ENCODE assay signal across 8 cellular contexts in genomic region chr3:155079795-155080546, GRCh38. TPM values are rescaled to one million over a fixed set of nuclear protein-coding genes. Genes with fewer than 3 reads are reported as not detected.
DNase-seq lines count a peak whose midpoint lies in the region; ATAC-seq, FAIRE-seq and TF ChIP-seq lines count a peak whose summit lies in the region.

TSS of gene MME (plus strand) at chr3:155080319. CDS start at chr3:155084168, 3,849 bp downstream.

- H3K79me2 ChIP-seq in H1 (ENCODE audit: control insufficient read depth in 1 of 2, insufficient read depth in 2 of 2, low read length in 2 of 2) = peaks cover 0 to 6% of the 10 kb centered on the region in 2 experiments; a peak in 1 of 4 replicates

- no peak; a peak in 1 of 4 replicates for TF ChIP-seq RAD21 in H1 (IDR thresholded peaks at IDR 0.05 in 1 of 2, conservative IDR thresholded peaks at IDR 0.05 in 1 of 2; ENCODE audit: low read depth in 2 of 2, low read length in 2 of 2)

- H3K4me2 ChIP-seq in H1 (ENCODE audit: insufficient read depth in 1 of 2, low read depth in 2 of 2, low read length in 2 of 2) = peak within 1 kb of the TSS; percentile 90 to 98
- peak within 1 kb of the TSS; percentile 82 for H3K4me2 ChIP-seq in mesenchymal stem cell (ENCODE audit: low read length, poor library complexity, severe bottlenecking)

- DNase-seq in NT2/D1 (ENCODE audit: low read depth, low spot score) = peak; percentile 75
- DNase-seq in H1 (ENCODE audit: low read depth in 1 of 2, low spot score in 2 of 2) = peak; percentile 77 to 84
- peak; percentile 82 for DNase-seq in mesenchymal stem cell
- DNase-seq in transverse colon = peak; percentile 18
- DNase-seq in middle frontal gyrus (ENCODE audit: extremely low spot score, low spot score) = no peak
- DNase-seq in T-helper 2 cell = no peak

- no peak within 1 kb of the TSS for H3K14ac ChIP-seq in H1 (ENCODE audit: insufficient read length)
- H3K14ac ChIP-seq in mesenchymal stem cell (ENCODE audit: low read length in 2 of 2) = peak within 1 kb of the TSS in 1 of 2 experiments; percentile 83

- no peak for TF ChIP-seq CTCF in H1 (IDR thresholded peaks at IDR 0.05; ENCODE audit: control extremely low read depth in 1 of 3, insufficient read depth in 1 of 3, low read depth in 1 of 3, low read length in 3 of 3)
- TF ChIP-seq CTCF in transverse colon (IDR thresholded peaks at IDR 0.05) = no peak

- no peaks in the 10 kb centered on the region for H3K36me3 ChIP-seq in NT2/D1 (ENCODE audit: insufficient read depth, insufficient read length, low read length)
- peaks cover 0 to 7% (median 0%) of the 10 kb centered on the region in 4 experiments; a peak in 1 of 8 replicates for H3K36me3 ChIP-seq in H1 (ENCODE audit: control insufficient read depth in 2 of 4, insufficient read depth in 4 of 4, low read length in 3 of 4)
- H3K36me3 ChIP-seq in mesenchymal stem cell (ENCODE audit: control insufficient read depth in 1 of 2, insufficient read depth in 2 of 2, low read depth in 1 of 2, low read length in 2 of 2) = peaks cover 0 to 14% of the 10 kb centered on the region in 2 experiments
- no peaks in the 10 kb centered on the region for H3K36me3 ChIP-seq in transverse colon

- H3K79me1 ChIP-seq in H1 (ENCODE audit: low read depth, low read length) (no peaks in the 10 kb centered on the region), mesenchymal stem cell (replicated peaks; ENCODE audit: low read length, poor library complexity, severe bottlenecking) (no peaks in the 10 kb centered on the region)

- H2BK15ac ChIP-seq in H1 (ENCODE audit: low read length) = no peak within 1 kb of the TSS
- no peak within 1 kb of the TSS for H2BK15ac ChIP-seq in mesenchymal stem cell (ENCODE audit: low read depth, poor library complexity, severe bottlenecking)

- TF ChIP-seq POLR2A in H1 (IDR thresholded peaks at IDR 0.05; ENCODE audit: control extremely low read depth in 1 of 2, low read depth in 2 of 2, low read length in 2 of 2) (peak; percentile 20 to 52; a peak in 2 of 3 replicates), transverse colon (IDR thresholded peaks at IDR 0.05) (no peak)

- peaks cover 10% of the 10 kb centered on the region; the same call in 1 of the 2 replicates for H3K23me2 ChIP-seq in H1 (ENCODE audit: low read depth, low read length)

- CTCF ChIA-PET in H1 (lab: Charles Lee; ENCODE audit: partially characterized antibody) = interaction anchor here (0.9 to 2.2 kb wide), 8 partner anchors 11 to 243 kb away, joined by 3 to 5 read pairs (median 4); no protein-coding TSS in a partner anchor

- H4K5ac ChIP-seq in H1 (ENCODE audit: insufficient read length, low read depth, low read length) = peak within 1 kb of the TSS; percentile 70

- intact Hi-C loops in transverse colon (cut with DNase I; ENCODE audit: low total_unique reads) = no loop called here

- H3K4me3 ChIP-seq in NT2/D1 (ENCODE audit: insufficient read length, low read depth) = peak within 1 kb of the TSS; percentile 84
- H3K4me3 ChIP-seq in H1 (ENCODE audit: extremely low read depth in 1 of 4, insufficient read depth in 2 of 4, low read depth in 3 of 4, low read length in 4 of 4) = peak within 1 kb of the TSS; percentile 81 to 90 (median 87)
- H3K4me3 ChIP-seq in mesenchymal stem cell (ENCODE audit: insufficient read depth in 1 of 2, low read depth in 1 of 2, low read length in 2 of 2) = peak within 1 kb of the TSS; percentile 77 to 88
- peak within 1 kb of the TSS; percentile 10 to 55 (median 33) for H3K4me3 ChIP-seq in transverse colon

- peak within 1 kb of the TSS; percentile 89; the same call in 1 of the 2 replicates for H3K18ac ChIP-seq in H1 (ENCODE audit: extremely low read depth, low read length)
- H3K18ac ChIP-seq in mesenchymal stem cell (ENCODE audit: low read depth in 1 of 2, low read length in 2 of 2) = peak within 1 kb of the TSS; percentile 83 to 92

- H3K27me3 ChIP-seq in NT2/D1 (ENCODE audit: insufficient read depth, insufficient read length) = peaks cover 14% of the 10 kb centered on the region
- H3K27me3 ChIP-seq in H1 (replicated peaks in 1 of 4; ENCODE audit: control insufficient read depth in 3 of 4, extremely low read depth in 1 of 4, insufficient read depth in 3 of 4, low read length in 3 of 4) = peaks cover 0 to 11% (median under 1%) of the 10 kb centered on the region in 4 experiments; a peak in 2 of 7 replicates
- no peaks in the 10 kb centered on the region for H3K27me3 ChIP-seq in mesenchymal stem cell (ENCODE audit: control insufficient read depth in 1 of 2, insufficient read depth in 1 of 2, low read length in 2 of 2)
- H3K27me3 ChIP-seq in transverse colon = peaks cover 61% of the 10 kb centered on the region

- no peak within 1 kb of the TSS for H3K23ac ChIP-seq in H1 (ENCODE audit: insufficient read length)
- peak within 1 kb of the TSS in 1 of 2 experiments; percentile 56 for H3K23ac ChIP-seq in mesenchymal stem cell (ENCODE audit: low read length in 2 of 2)

- H2AK5ac ChIP-seq in H1 (ENCODE audit: low read depth, low read length) (no peak within 1 kb of the TSS), mesenchymal stem cell (ENCODE audit: low read length, severe bottlenecking) (no peak within 1 kb of the TSS)

- H3K27ac ChIP-seq in H1 (ENCODE audit: low read depth, low read length) (no peak within 1 kb of the TSS), mesenchymal stem cell (ENCODE audit: low read length, poor library complexity, severe bottlenecking) (no peak within 1 kb of the TSS), transverse colon (no peak within 1 kb of the TSS)

- no peak within 1 kb of the TSS for H2BK20ac ChIP-seq in H1 (ENCODE audit: low read length)

- TF ChIP-seq EP300 in H1 (IDR thresholded peaks at IDR 0.05; ENCODE audit: borderline replicate concordance in 1 of 2, low read depth in 2 of 2, low read length in 2 of 2) (no peak), transverse colon (IDR thresholded peaks at IDR 0.05; ENCODE audit: low read depth) (no peak)

- POLR2A ChIA-PET in H1 (lab: Charles Lee; ENCODE audit: partially characterized antibody) = interaction anchor here (1.5 kb wide), 1 partner anchor 24 kb away, joined by 4 read pairs; no protein-coding TSS in a partner anchor

- H4K8ac ChIP-seq in H1 (ENCODE audit: extremely low read depth, insufficient read depth, low read length) = peak within 1 kb of the TSS; percentile 81; the same call in 1 of the 2 replicates
- H4K8ac ChIP-seq in mesenchymal stem cell (ENCODE audit: low read length) = peak within 1 kb of the TSS; percentile 35

- H3K4me1 ChIP-seq in NT2/D1 (ENCODE audit: insufficient read depth, insufficient read length) (no peaks in the 10 kb centered on the region), H1 (replicated peaks in 1 of 4; ENCODE audit: control insufficient read depth in 3 of 4, insufficient read depth in 4 of 4, low read length in 3 of 4) (peaks cover 0 to 5% (median 1%) of the 10 kb centered on the region in 4 experiments; a peak in 3 of 7 replicates), mesenchymal stem cell (ENCODE audit: control insufficient read depth, insufficient read depth, low read depth, low read length) (peaks cover 3% of the 10 kb centered on the region), transverse colon (peaks cover 0 to 22% (median 19%) of the 10 kb centered on the region in 4 donors)

- H3K56ac ChIP-seq in H1 (replicated peaks; ENCODE audit: insufficient read length, low read depth, low read length) = peak within 1 kb of the TSS; percentile 70

- in situ Hi-C loops in transverse colon (cut with MboI; ENCODE audit: low pct_ligation_motif_present in 1 of 4, low pct_unique_long_range_greater_than_20kb in 1 of 4, low sequenced_read_pairs in 3 of 4) = no loop called here

- H4K91ac ChIP-seq in H1 (replicated peaks; ENCODE audit: insufficient read length, low read length) (peak within 1 kb of the TSS; percentile 77), mesenchymal stem cell (ENCODE audit: low read length) (peak within 1 kb of the TSS; percentile 83)

- H2BK120ac ChIP-seq in H1 (replicated peaks; ENCODE audit: low read depth, low read length) (peak within 1 kb of the TSS; percentile 3), mesenchymal stem cell (ENCODE audit: low read depth, low read length) (peak within 1 kb of the TSS; percentile 39)

- peaks cover 4% of the 10 kb centered on the region; the same call in 1 of the 2 replicates for H3K9me3 ChIP-seq in NT2/D1 (ENCODE audit: insufficient read depth, low read length)
- 0 out of 4 replicates have a peak, but pooled peaks cover 0 to 2% of the 10 kb centered on the region in 2 experiments for H3K9me3 ChIP-seq in H1 (ENCODE audit: insufficient read depth in 2 of 2, low read depth in 1 of 2, low read length in 1 of 2)
- peaks cover 9% of the 10 kb centered on the region for H3K9me3 ChIP-seq in mesenchymal stem cell (ENCODE audit: control insufficient read depth, low read length)
- no peaks in the 10 kb centered on the region for H3K9me3 ChIP-seq in transverse colon

- no peak within 1 kb of the TSS for H3K4ac ChIP-seq in H1 (replicated peaks; ENCODE audit: insufficient read length, low read depth, low read length)
- H3K4ac ChIP-seq in mesenchymal stem cell (ENCODE audit: low read depth in 1 of 2, low read length in 2 of 2) = peak within 1 kb of the TSS; percentile 35 to 90

- FAIRE-seq in H1 (lab: Jason Lieb, UNC) = peak; percentile 78

- H2BK5ac ChIP-seq in H1 (ENCODE audit: low read depth, low read length) (peak within 1 kb of the TSS; percentile 69; the same call in 1 of the 2 replicates), mesenchymal stem cell (ENCODE audit: low read depth, low read length, poor library complexity, severe bottlenecking) (no peak within 1 kb of the TSS)

- H2BK12ac ChIP-seq in H1 (ENCODE audit: low read depth, low read length) = peak within 1 kb of the TSS; percentile 3; the same call in 1 of the 2 replicates
- peak within 1 kb of the TSS in 1 of 2 experiments; percentile 83 for H2BK12ac ChIP-seq in mesenchymal stem cell (ENCODE audit: low read length in 2 of 2)

- H3K9ac ChIP-seq in NT2/D1 (ENCODE audit: insufficient read length, low read depth) (peak within 1 kb of the TSS; percentile 87), H1 (replicated peaks in 1 of 4; ENCODE audit: extremely low read depth in 1 of 4, low read depth in 3 of 4, low read length in 3 of 4) (peak within 1 kb of the TSS; percentile 44 to 89 (median 58)), mesenchymal stem cell (ENCODE audit: low read length) (peak within 1 kb of the TSS; percentile 96)

- H4K20me1 ChIP-seq in H1 (replicated peaks in 1 of 2; ENCODE audit: control insufficient read depth in 1 of 2, insufficient read depth in 2 of 2, low read length in 2 of 2) = no peaks in the 10 kb centered on the region

- H2AFZ ChIP-seq in H1 (ENCODE audit: low read length) (peak within 1 kb of the TSS; percentile 98), mesenchymal stem cell (ENCODE audit: low read depth, low read length) (peak within 1 kb of the TSS; percentile 89)

- WGBS in H1 (ENCODE audit: extremely low coverage in 1 of 2, insufficient coverage in 1 of 2, insufficient read length in 1 of 2, insufficient replicate concordance in 2 of 2, low coverage in 1 of 2, low lambda C conversion rate in 2 of 2, missing lambda C conversion rate in 1 of 2), 2 experiments = 1% methylated on average over 47 of the region's 50 CpGs; no CpG with 5 or more reads in 1 of the 2 experiments
- WGBS in mesenchymal stem cell = 1% methylated on average over 44 of the region's 50 CpGs
- 3 to 4% methylated on average over 10 to 48 of the region's 50 CpGs for WGBS in transverse colon (ENCODE audit: low coverage in 1 of 2), 2 donors

- ATAC-seq in GM19351 (IDR thresholded peaks at IDR 0.05; ENCODE audit: unreplicated experiment) = peak; percentile 53
- ATAC-seq in GM18868 (IDR thresholded peaks at IDR 0.05; ENCODE audit: unreplicated experiment) = no peak

RNA-seq across cellular contexts. Expression of gene MME, which starts in this region (rescaled TPM):
- total RNA-seq in H1 (2021; fragmentation: NEBNext Ultra II Directional; extraction: Animal tissue kit (Norgen Biotek cat#: 25700)) = 36.0 and 39.6 TPM in 2 replicates
- polyA plus RNA-seq in H1 (2011; rRNA removed) = 5.0 and 5.4 TPM in 2 replicates
- polyA plus RNA-seq in H1 (2011; cell fraction: cytosol; rRNA removed) = 5.7 TPM
- 20.5 TPM for polyA plus RNA-seq in H1 (2011; cell fraction: nucleus; rRNA removed)
- 13.4 to 20.7 TPM (median 19.0 TPM) in 4 replicates for polyA plus RNA-seq in H1 (2012, experiment 1 of 2)
- 0.72 TPM for polyA plus RNA-seq in H1 (2012, experiment 2 of 2)
- polyA plus RNA-seq in H1 (2013, experiment 1 of 2) = 32.4 TPM
- 32.4 TPM for polyA plus RNA-seq in H1 (2013, experiment 2 of 2)
- polyA minus RNA-seq in H1 (2011; rRNA and poly(A)+ RNA removed) = 45.3 and 47.7 TPM in 2 replicates
- 13.1 TPM for polyA minus RNA-seq in H1 (2011; cell fraction: cytosol; rRNA and poly(A)+ RNA removed)
- 36.8 TPM for polyA minus RNA-seq in H1 (2011; cell fraction: nucleus; rRNA and poly(A)+ RNA removed)
- polyA plus RNA-seq in mesenchymal stem cell (2013, experiment 1 of 2) = 87.9 TPM
- polyA plus RNA-seq in mesenchymal stem cell (2013, experiment 2 of 2) = 88.5 TPM
- total RNA-seq in transverse colon = 1 to 10 TPM in 1 of 4 donors, under 1 TPM in 2, not detected in 1; 0.82 to 1.1 (median 0.95) TPM

Comparison
In these comparisons a context has a peak if more than half of its experiments do, and no peak if none do; other contexts are left out.
1. RNA of gene MME (total RNA-seq): 36.0 to 39.6 TPM in H1; 0.82 to 1.1 TPM in transverse colon; every median in the first group is over 10 times any median in the second.
2. DNase-seq: peak in NT2/D1 (single experiment), H1 (2 of 2), mesenchymal stem cell (single experiment) and transverse colon (single experiment); none in middle frontal gyrus (single experiment) and T-helper 2 cell (0 of 5).
3. H3K4me3 ChIP-seq: peak in every context shown above with its lines; median percentile 87 in H1; 84 in NT2/D1; 82 in mesenchymal stem cell; 33 in transverse colon.
4. Peak in every context shown above with its lines, with median percentiles within 50 percentile points of each other: H3K9ac ChIP-seq.